Comparison of ENCODE assay signal across 8 cellular contexts in genomic region chr4:86891785-86892638, GRCh38. TPM values are rescaled to one million over a fixed set of nuclear protein-coding genes. Genes with fewer than 3 reads are reported as not detected.
DNase-seq lines count a peak whose midpoint lies in the region; ATAC-seq, FAIRE-seq and TF ChIP-seq lines count a peak whose summit lies in the region.

C4orf36 (minus strand) TSS chr4:86892422; CDS start chr4:86891520, 902 bp downstream.

- H3K27ac ChIP-seq in KMS-11: peak within 1 kb of the TSS; percentile 56
- H3K27ac ChIP-seq in K562 (ENCODE audit: extremely low read depth, low read depth, low read length): no peak within 1 kb of the TSS
- no peak within 1 kb of the TSS for H3K27ac ChIP-seq in iPS DF 6.9 (ENCODE audit: low read length)
- H3K27ac ChIP-seq in rectal smooth muscle tissue (ENCODE audit: low read depth, low read length): no peak within 1 kb of the TSS

- H3K27me3 ChIP-seq in KMS-11 (ENCODE audit: insufficient read depth, low read depth) (no peaks in the 10 kb centered on the region), K562 (ENCODE audit: control insufficient read depth in 2 of 2, insufficient read depth in 2 of 2, low read length in 2 of 2) (peaks cover 0 to 4% of the 10 kb centered on the region in 2 experiments; a peak in 2 of 5 replicates), iPS DF 6.9 (ENCODE audit: control insufficient read depth, insufficient read depth, low read length) (no peaks in the 10 kb centered on the region), rectal smooth muscle tissue (ENCODE audit: control insufficient read depth, insufficient read depth, low read length) (no peaks in the 10 kb centered on the region)

- in situ Hi-C loops in K562 (cut with MboI): loop anchor here (5.0 to 10.0 kb wide), 2 partner anchors 240 to 953 kb away; no protein-coding TSS in a partner anchor

- H4K20me1 ChIP-seq in KMS-11 (ENCODE audit: insufficient read depth): no peaks in the 10 kb centered on the region
- no peaks in the 10 kb centered on the region for H4K20me1 ChIP-seq in K562 (replicated peaks; ENCODE audit: control insufficient read depth, insufficient read depth, low read length)

- CTCF ChIA-PET in K562 (lab: Yijun Ruan, JAX; ENCODE audit: low intra/inter-chr PET ratio): no interaction called here

- 5% methylated on average over 64 of the region's 83 CpGs for WGBS in K562 (ENCODE audit: insufficient coverage, low coverage, missing lambda C conversion rate)
- WGBS in iPS DF 6.9 (ENCODE audit: insufficient coverage, insufficient read length): no CpG with 5 or more reads among the region's 83 CpGs

- peak within 1 kb of the TSS; percentile 90 for H2AFZ ChIP-seq in KMS-11 (ENCODE audit: low read depth)
- H2AFZ ChIP-seq in K562 (ENCODE audit: low read depth, low read length): peak within 1 kb of the TSS; percentile 93

- H3K79me2 ChIP-seq in KMS-11 (ENCODE audit: insufficient read depth, low read depth) (no peaks in the 10 kb centered on the region), K562 (ENCODE audit: control insufficient read depth, insufficient read depth, low read length) (no peaks in the 10 kb centered on the region)

- H3K4me2 ChIP-seq in KMS-11 (peak within 1 kb of the TSS; percentile 77), K562 (ENCODE audit: insufficient read depth, low read length) (peak within 1 kb of the TSS; percentile 76)

- FAIRE-seq in K562 (lab: Jason Lieb, UNC): no peak

- no peaks in the 10 kb centered on the region for H3K9me1 ChIP-seq in K562 (ENCODE audit: control insufficient read depth, insufficient read depth, low read length)

- H3K9me3 ChIP-seq in K562 (replicated peaks; ENCODE audit: control insufficient read depth, insufficient read depth, low read depth, low read length): no peaks in the 10 kb centered on the region
- H3K9me3 ChIP-seq in iPS DF 6.9 (ENCODE audit: control insufficient read depth, insufficient read depth, low read length): no peaks in the 10 kb centered on the region

- no peak for TF ChIP-seq RAD21 in K562 (CRISPR knock-in tag; conservative IDR thresholded peaks at IDR 0.05 in 1 of 2, IDR thresholded peaks at IDR 0.05 in 1 of 2)

- peak within 1 kb of the TSS; percentile 89 for H3K9ac ChIP-seq in KMS-11
- H3K9ac ChIP-seq in K562 (ENCODE audit: insufficient read depth in 1 of 2, low read depth in 2 of 2, low read length in 2 of 2): peak within 1 kb of the TSS; percentile 57 to 90
- H3K9ac ChIP-seq in rectal smooth muscle tissue (ENCODE audit: low read length): no peak within 1 kb of the TSS

- H3K36me3 ChIP-seq in KMS-11 (ENCODE audit: insufficient read depth) (no peaks in the 10 kb centered on the region), K562 (ENCODE audit: control insufficient read depth, insufficient read depth, low read length) (no peaks in the 10 kb centered on the region), iPS DF 6.9 (ENCODE audit: control insufficient read depth, insufficient read depth, low read length) (no peaks in the 10 kb centered on the region), rectal smooth muscle tissue (ENCODE audit: control insufficient read depth, insufficient read depth, low read length) (no peaks in the 10 kb centered on the region)

- BruUV-seq in K562 (replicated peaks; lab: Mats Ljungman, UMichigan): no TSS peak

- no peak for TF ChIP-seq POLR2A in K562 (conservative IDR thresholded peaks at IDR 0.05)

- no peak for TF ChIP-seq EP300 in K562 (IDR thresholded peaks at IDR 0.05; ENCODE audit: low read length)

- TF ChIP-seq CTCF in KMS-11 (conservative IDR thresholded peaks at IDR 0.05; ENCODE audit: low read depth, low read length) (no peak), K562 (IDR thresholded peaks at IDR 0.05 in 2 of 3, conservative IDR thresholded peaks at IDR 0.05 in 1 of 3; ENCODE audit: insufficient read depth in 2 of 3, low read depth in 1 of 3, low read length in 3 of 3) (no peak)

- POLR2A ChIA-PET in K562 (lab: Yijun Ruan, JAX): no interaction called here

- intact Hi-C loops in K562 (cut with micrococcal nuclease): no loop called here

- DNase-seq in DMS79 (lab: John Stamatoyannopoulos, UW) (peak; percentile 32), K562 (ENCODE audit: extremely low read depth in 1 of 4, low spot score in 3 of 4) (peak; percentile 40 to 56 (median 48)), iPS DF 6.9 (ENCODE audit: low read depth, low spot score) (peak; percentile 54)

- H3K4me3 ChIP-seq in KMS-11 (IDR thresholded peaks at IDR 0.05; ENCODE audit: insufficient read depth, low read depth, low read length) (peak within 1 kb of the TSS; percentile 78), K562 (peak within 1 kb of the TSS; percentile 57), iPS DF 6.9 (ENCODE audit: low read length) (peak within 1 kb of the TSS; percentile 48; the same call in 1 of the 2 replicates), rectal smooth muscle tissue (ENCODE audit: low read length) (peak within 1 kb of the TSS; percentile 65)

- ATAC-seq in GM21723 (IDR thresholded peaks at IDR 0.05; ENCODE audit: unreplicated experiment) (peak; percentile 55), SK-N-SH treated with all-trans-retinoic acid at 6 μM for 48 hours (peak; percentile 86), K562 (peak; percentile 86), HG03280 (IDR thresholded peaks at IDR 0.05; ENCODE audit: unreplicated experiment) (no peak)

- H3K4me1 ChIP-seq in KMS-11 (ENCODE audit: low read depth, poor library complexity, severe bottlenecking) (peaks cover 8% of the 10 kb centered on the region), K562 (replicated peaks in 1 of 2; ENCODE audit: control insufficient read depth in 2 of 2, insufficient read depth in 2 of 2, low read length in 2 of 2) (peaks cover 6 to 10% of the 10 kb centered on the region in 2 experiments; a peak in 3 of 5 replicates), iPS DF 6.9 (ENCODE audit: control insufficient read depth, insufficient read depth, low read length) (peaks cover 4% of the 10 kb centered on the region; the same call in 1 of the 2 replicates), rectal smooth muscle tissue (ENCODE audit: control insufficient read depth, insufficient read depth, low read length) (no peaks in the 10 kb centered on the region)

TF ChIP-seq in SK-N-SH treated with all-trans-retinoic acid at 6 μM for 48 hours, 23 proteins besides CTCF, POLR2A, EP300 and RAD21 (continues in another document):
- 0 out of 2 replicates have a peak, but pooled peaks have one; percentile 69 for TF ChIP-seq ZFP3 (CRISPR knock-in tag; IDR thresholded peaks at IDR 0.05)

TF ChIP-seq in K562, 482 proteins besides CTCF, POLR2A, EP300 and RAD21 (continues in another document):
- TF ChIP-seq PREB (CRISPR knock-in tag; IDR thresholded peaks at IDR 0.05) (no peak), FUS (optimal IDR thresholded peaks at IDR 0.05; ENCODE audit: low read depth, low read length) (no peak), RNF219 (CRISPR knock-in tag; IDR thresholded peaks at IDR 0.05) (no peak), ZNF282 (CRISPR knock-in tag; IDR thresholded peaks at IDR 0.05) (no peak; the same call in 1 of the 2 replicates), CHCHD3 (CRISPR knock-in tag; IDR thresholded peaks at IDR 0.05) (no peak), ZNF232 (CRISPR knock-in tag; IDR thresholded peaks at IDR 0.05) (peak; percentile 91; the same call in 1 of the 2 replicates), ATF1 (CRISPR knock-in tag; IDR thresholded peaks at IDR 0.05) (no peak), ATF1 (tag; IDR thresholded peaks at IDR 0.05) (no peak), PHB (CRISPR knock-in tag; IDR thresholded peaks at IDR 0.05) (no peak), KDM1A (IDR thresholded peaks at IDR 0.05) (no peak), GATAD2A (IDR thresholded peaks at IDR 0.05) (no peak)

RNA-seq across cellular contexts. Expression of gene C4orf36, which starts in this region (rescaled TPM):
- not detected in 2 replicates for total RNA-seq in K562 (2011; cell fraction: chromatin; rRNA removed; ENCODE audit: low replicate concordance)
- total RNA-seq in K562 (2011; cell fraction: nucleolus; rRNA removed): not detected in 2 replicates
- total RNA-seq in K562 (2011; cell fraction: nucleoplasm; rRNA removed): not detected in 2 replicates
- total RNA-seq in K562 (2014; rRNA removed) (0.14 TPM in 1 of 2 replicates, not detected in the other), K562 (2014; rRNA removed; fragmentation: Illumina TruSeq; extraction: Trizol) (not detected in 2 replicates), K562 (2015; rRNA removed; fragmentation: Illumina TruSeq; extraction: Trizol) (not detected in 2 replicates), K562 (2021) (not detected in 2 replicates)
- polyA plus RNA-seq in K562 (2011; rRNA removed) (0.17 TPM in 1 of 2 replicates, not detected in the other), K562 (2014; fragmentation: Illumina TruSeq; extraction: Trizol) (0.45 TPM in 1 of 2 replicates, not detected in the other), K562 (2014; fragmentation: Nextera tagmentation; extraction: Ambion mirVana) (under 1 TPM in 1 of 2 experiments, not detected in 1; 0.23 TPM), K562 (2014; rRNA removed) (not detected in 2 replicates)
- 0.13 and 0.27 TPM in 2 replicates for polyA plus RNA-seq in K562 (2011; cell fraction: cytosol; rRNA removed)
- polyA plus RNA-seq in K562 (2011; cell fraction: nucleus; rRNA removed): 0.45 and 0.48 TPM in 2 replicates
- 0.05 and 0.22 TPM in 2 replicates for polyA plus RNA-seq in K562 (2012)
- polyA minus RNA-seq in K562 (2011; rRNA and poly(A)+ RNA removed): not detected in 2 replicates
- not detected in 2 replicates for polyA minus RNA-seq in K562 (2011; cell fraction: cytosol; rRNA and poly(A)+ RNA removed)
- polyA minus RNA-seq in K562 (2011; cell fraction: nucleus; rRNA and poly(A)+ RNA removed): not detected in 2 replicates

Comparison
In these comparisons a context has a peak if more than half of its experiments do, and no peak if none do; other contexts are left out.
1. Peak in DNase-seq, ATAC-seq, H3K4me3 ChIP-seq, H3K9ac ChIP-seq and H3K4me2 ChIP-seq in K562; RNA of the gene not detected or under 1 TPM.